Comparison of ENCODE assay signal across 8 cellular contexts in the genomic region with DNA sequence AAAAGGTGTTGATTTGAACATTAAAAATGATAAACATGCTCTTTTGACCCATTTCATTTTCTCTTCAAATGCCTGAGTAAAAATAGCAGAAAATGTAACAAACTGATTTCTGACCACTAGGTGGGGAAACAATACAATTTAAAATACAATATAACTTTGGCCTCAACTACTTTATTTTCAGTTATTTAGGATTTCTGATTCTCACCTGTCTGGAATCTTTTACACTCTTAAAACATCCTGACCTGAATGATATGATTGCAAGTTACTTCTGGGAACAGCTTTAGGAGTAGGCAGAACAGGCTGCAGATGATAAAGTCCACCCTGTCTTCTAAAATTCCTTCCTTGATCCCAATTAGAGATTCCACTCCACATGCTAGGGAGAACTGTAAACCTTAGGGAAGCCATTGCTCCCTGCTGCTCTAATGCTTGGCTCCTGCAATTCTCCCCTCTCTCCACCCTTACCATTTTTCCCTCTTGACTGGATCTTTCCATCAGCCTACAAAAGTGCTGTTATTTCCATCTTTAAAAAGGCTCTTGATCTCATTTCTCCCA.
DNase-seq lines count a peak whose midpoint lies in the region; ATAC-seq and TF ChIP-seq lines count a peak whose summit lies in the region.

No MANE protein-coding gene starts in this region.

- H3K4me3 ChIP-seq in fibroblast of pulmonary artery (replicated peaks; ENCODE audit: low read depth, low read length): no peak overlapping the region

- ATAC-seq in stimulated activated naive CD8-positive, alpha-beta T cell treated with anti-CD3 and anti-CD28 coated beads, Interleukin-15, amount 100 ng/mL, for 72 hours: no peak
- ATAC-seq in T-cell (replicated peaks in 1 of 4): peak; percentile 22 to 66 (median 47)

- CTCF ChIA-PET in T-cell (lab: Charles Lee): interaction anchor here in 1 of 2 donors (1.4 to 3.2 kb wide), 3 partner anchors 51 to 135 kb away, joined by 3 to 32 read pairs (median 6); no protein-coding TSS in a partner anchor

- POLR2A ChIA-PET in T-cell (lab: Charles Lee): interaction anchor here in 1 of 2 donors (0.6 kb wide), 1 partner anchor 53 kb away, joined by 3 read pairs; no protein-coding TSS in a partner anchor

- H3K36me3 Mint-ChIP-seq in stimulated activated naive CD8-positive, alpha-beta T cell treated with anti-CD3 and anti-CD28 coated beads, Interleukin-15, Interleukin-2, amounts not matched to agents 100 ng/mL and 50 ng/mL, for 24 hours (ENCODE audit: low read depth): peaks cover 37% of the 10 kb centered on the region
- peaks cover 49% of the 10 kb centered on the region for H3K36me3 Mint-ChIP-seq in T-cell

- no peak for DNase-seq in stimulated activated naive CD8-positive, alpha-beta T cell treated with anti-CD3 and anti-CD28 coated beads, Interleukin-15, amount 100 ng/mL, for 72 hours
- DNase-seq in T-cell: no peak
- peak; percentile 42 for DNase-seq in fibroblast of pulmonary artery (ENCODE audit: low read depth)
- DNase-seq in activated CD4-positive, CD25-positive, alpha-beta regulatory T cell (lab: John Stamatoyannopoulos, UW): no peak
- no peak for DNase-seq in stimulated activated CD4-positive, alpha-beta T cell treated with anti-CD3 and anti-CD28 coated beads, Interleukin-2, amount 100 ng/mL, for 48 hours
- no peak for DNase-seq in NCI-H748 (lab: John Stamatoyannopoulos, UW; ENCODE audit: unreplicated experiment)
- no peak for DNase-seq in ureter (ENCODE audit: low spot score)

- H3K27ac Mint-ChIP-seq in stimulated activated naive CD8-positive, alpha-beta T cell treated with anti-CD3 and anti-CD28 coated beads, Interleukin-15, Interleukin-2, amounts not matched to agents 100 ng/mL and 50 ng/mL, for 24 hours: peak overlapping the region; percentile 84
- no peak overlapping the region for H3K27ac Mint-ChIP-seq in stimulated activated naive CD8-positive, alpha-beta T cell treated with anti-CD3 and anti-CD28 coated beads, Interleukin-15, amount 100 ng/mL, for 72 hours
- peak overlapping the region; percentile 90 to 94 for H3K27ac Mint-ChIP-seq in T-cell

- no peak overlapping the region for H3K4me3 Mint-ChIP-seq in stimulated activated naive CD8-positive, alpha-beta T cell treated with anti-CD3 and anti-CD28 coated beads, Interleukin-15, Interleukin-2, amounts not matched to agents 100 ng/mL and 50 ng/mL, for 24 hours
- H3K4me3 Mint-ChIP-seq in stimulated activated naive CD8-positive, alpha-beta T cell treated with anti-CD3 and anti-CD28 coated beads, Interleukin-15, amount 100 ng/mL, for 72 hours: no peak overlapping the region
- H3K4me3 Mint-ChIP-seq in T-cell: peak overlapping the region in 1 of 3 donors; percentile 51

- H3K9me3 Mint-ChIP-seq in stimulated activated naive CD8-positive, alpha-beta T cell treated with anti-CD3 and anti-CD28 coated beads, Interleukin-15, Interleukin-2, amounts not matched to agents 100 ng/mL and 50 ng/mL, for 24 hours: no peaks in the 10 kb centered on the region
- no peaks in the 10 kb centered on the region for H3K9me3 Mint-ChIP-seq in stimulated activated naive CD8-positive, alpha-beta T cell treated with anti-CD3 and anti-CD28 coated beads, Interleukin-15, amount 100 ng/mL, for 72 hours
- no peaks in the 10 kb centered on the region for H3K9me3 Mint-ChIP-seq in T-cell

- peaks cover 75% of the 10 kb centered on the region for H3K4me1 Mint-ChIP-seq in stimulated activated naive CD8-positive, alpha-beta T cell treated with anti-CD3 and anti-CD28 coated beads, Interleukin-15, Interleukin-2, amounts not matched to agents 100 ng/mL and 50 ng/mL, for 24 hours (ENCODE audit: low read depth)
- H3K4me1 Mint-ChIP-seq in stimulated activated naive CD8-positive, alpha-beta T cell treated with anti-CD3 and anti-CD28 coated beads, Interleukin-15, amount 100 ng/mL, for 72 hours: peaks cover 69% of the 10 kb centered on the region
- H3K4me1 Mint-ChIP-seq in T-cell: peaks cover 78 to 84% (median 79%) of the 10 kb centered on the region in 3 donors

- TF ChIP-seq CTCF in fibroblast of pulmonary artery (IDR thresholded peaks at IDR 0.05; ENCODE audit: low read length, missing control alignments): peak; percentile 36

- H3K27me3 Mint-ChIP-seq in stimulated activated naive CD8-positive, alpha-beta T cell treated with anti-CD3 and anti-CD28 coated beads, Interleukin-15, Interleukin-2, amounts not matched to agents 100 ng/mL and 50 ng/mL, for 24 hours: no peaks in the 10 kb centered on the region
- H3K27me3 Mint-ChIP-seq in stimulated activated naive CD8-positive, alpha-beta T cell treated with anti-CD3 and anti-CD28 coated beads, Interleukin-15, amount 100 ng/mL, for 72 hours: no peaks in the 10 kb centered on the region
- no peaks in the 10 kb centered on the region for H3K27me3 Mint-ChIP-seq in T-cell

Comparison
In these comparisons a context has a peak if more than half of its experiments do, and no peak if none do; other contexts are left out.
1. H3K27ac Mint-ChIP-seq: peak in stimulated activated naive CD8-positive, alpha-beta T cell treated with anti-CD3 and anti-CD28 coated beads, Interleukin-15, Interleukin-2, amounts not matched to agents 100 ng/mL and 50 ng/mL, for 24 hours (single experiment) and T-cell (2 of 2); none in stimulated activated naive CD8-positive, alpha-beta T cell treated with anti-CD3 and anti-CD28 coated beads, Interleukin-15, amount 100 ng/mL, for 72 hours (0 of 2).